1 cellular context compared by ENCODE assay signal in the genomic region with DNA sequence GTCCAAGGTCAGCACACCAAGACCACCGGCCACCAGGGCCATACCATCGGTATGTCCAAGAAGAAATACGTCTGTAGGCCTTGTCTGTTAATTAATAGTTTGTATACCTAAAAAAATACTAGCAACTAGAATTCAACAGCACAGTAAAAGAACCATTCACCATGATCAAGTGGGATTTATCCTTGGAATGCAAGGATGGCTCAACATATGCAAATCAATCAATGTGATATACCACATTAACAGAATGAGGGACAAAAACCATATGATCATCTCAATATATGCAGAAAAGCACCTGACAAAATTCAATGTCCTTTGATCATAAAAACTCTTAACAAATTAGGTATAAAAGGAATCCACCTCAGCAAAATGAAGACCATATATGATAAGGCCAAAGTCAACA.
A peak's percentile ranks its signal among the peaks of the same experiment; 100 is the strongest.
TF ChIP-seq lines count a peak whose summit lies in the region.

No MANE protein-coding gene starts in this region.

TF ChIP-seq in K562, 482 proteins besides CTCF, POLR2A, EP300 and RAD21 (continued from another document):
- TF ChIP-seq, protein P1, sequence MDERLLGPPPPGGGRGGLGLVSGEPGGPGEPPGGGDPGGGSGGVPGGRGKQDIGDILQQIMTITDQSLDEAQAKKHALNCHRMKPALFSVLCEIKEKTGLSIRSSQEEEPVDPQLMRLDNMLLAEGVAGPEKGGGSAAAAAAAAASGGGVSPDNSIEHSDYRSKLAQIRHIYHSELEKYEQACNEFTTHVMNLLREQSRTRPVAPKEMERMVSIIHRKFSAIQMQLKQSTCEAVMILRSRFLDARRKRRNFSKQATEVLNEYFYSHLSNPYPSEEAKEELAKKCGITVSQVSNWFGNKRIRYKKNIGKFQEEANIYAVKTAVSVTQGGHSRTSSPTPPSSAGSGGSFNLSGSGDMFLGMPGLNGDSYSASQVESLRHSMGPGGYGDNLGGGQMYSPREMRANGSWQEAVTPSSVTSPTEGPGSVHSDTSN (CRISPR knock-in tag; IDR thresholded peaks at IDR 0.05; ENCODE audit: low read depth) = no peak
- TF ChIP-seq, protein P1 (tag; conservative IDR thresholded peaks at IDR 0.05; ENCODE audit: low read depth) = 0 out of 2 replicates have a peak, but pooled peaks have one; percentile 15
- TF ChIP-seq ZNF76 (CRISPR knock-in tag; IDR thresholded peaks at IDR 0.05; ENCODE audit: borderline replicate concordance) (no peak), STAT5B (CRISPR knock-in tag; IDR thresholded peaks at IDR 0.05) (no peak), C11orf30 (IDR thresholded peaks at IDR 0.05; ENCODE audit: low read depth) (no peak), TRIM28 (IDR thresholded peaks at IDR 0.05) (peak; percentile 83), MTA2 (IDR thresholded peaks at IDR 0.05; ENCODE audit: low read depth) (no peak), ZNF324 (CRISPR knock-in tag; IDR thresholded peaks at IDR 0.05) (peak; percentile 100), NR4A1 (CRISPR knock-in tag; IDR thresholded peaks at IDR 0.05) (no peak), NR4A1 (tag; IDR thresholded peaks at IDR 0.05) (no peak)
